In the genomic region with DNA sequence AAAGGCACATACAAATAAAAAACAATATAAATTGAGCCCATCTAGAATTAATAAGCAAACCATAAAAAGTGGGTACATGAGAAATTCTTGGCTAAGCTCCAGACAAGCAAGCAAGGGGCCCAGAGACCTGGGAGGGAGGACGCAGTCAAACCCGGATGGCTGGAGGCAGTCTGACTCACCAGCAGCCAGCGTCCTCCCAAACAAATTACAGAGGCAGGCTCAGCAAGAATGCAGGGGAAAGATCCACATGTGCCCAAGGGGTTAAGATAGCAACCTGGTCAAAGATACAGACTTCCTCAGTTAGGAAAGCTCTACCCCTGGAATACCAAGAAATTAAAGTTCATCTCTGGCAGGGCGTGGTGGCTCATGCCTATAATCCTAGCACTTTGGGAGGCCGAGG, we compare ENCODE assay signal across 2 cellular contexts.
TF ChIP-seq lines count a peak whose summit lies in the region.

No MANE protein-coding gene starts in this region.

TF ChIP-seq in IMR-90, 13 proteins besides CTCF, POLR2A, EP300 and RAD21:
- no peak for TF ChIP-seq MXI1 (IDR thresholded peaks at IDR 0.05; ENCODE audit: borderline replicate concordance, low read depth, low read length)
- TF ChIP-seq SMC3 (IDR thresholded peaks at IDR 0.05; ENCODE audit: low read depth, low read length): no peak
- TF ChIP-seq FOS (IDR thresholded peaks at IDR 0.05; ENCODE audit: low read depth, low read length): no peak
- TF ChIP-seq BHLHE40 (IDR thresholded peaks at IDR 0.05; ENCODE audit: low read depth, low read length): no peak
- TF ChIP-seq, protein P1, sequence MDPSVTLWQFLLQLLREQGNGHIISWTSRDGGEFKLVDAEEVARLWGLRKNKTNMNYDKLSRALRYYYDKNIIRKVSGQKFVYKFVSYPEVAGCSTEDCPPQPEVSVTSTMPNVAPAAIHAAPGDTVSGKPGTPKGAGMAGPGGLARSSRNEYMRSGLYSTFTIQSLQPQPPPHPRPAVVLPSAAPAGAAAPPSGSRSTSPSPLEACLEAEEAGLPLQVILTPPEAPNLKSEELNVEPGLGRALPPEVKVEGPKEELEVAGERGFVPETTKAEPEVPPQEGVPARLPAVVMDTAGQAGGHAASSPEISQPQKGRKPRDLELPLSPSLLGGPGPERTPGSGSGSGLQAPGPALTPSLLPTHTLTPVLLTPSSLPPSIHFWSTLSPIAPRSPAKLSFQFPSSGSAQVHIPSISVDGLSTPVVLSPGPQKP (IDR thresholded peaks at IDR 0.05; ENCODE audit: borderline replicate concordance, low read depth, low read length): no peak
- TF ChIP-seq, protein P2, sequence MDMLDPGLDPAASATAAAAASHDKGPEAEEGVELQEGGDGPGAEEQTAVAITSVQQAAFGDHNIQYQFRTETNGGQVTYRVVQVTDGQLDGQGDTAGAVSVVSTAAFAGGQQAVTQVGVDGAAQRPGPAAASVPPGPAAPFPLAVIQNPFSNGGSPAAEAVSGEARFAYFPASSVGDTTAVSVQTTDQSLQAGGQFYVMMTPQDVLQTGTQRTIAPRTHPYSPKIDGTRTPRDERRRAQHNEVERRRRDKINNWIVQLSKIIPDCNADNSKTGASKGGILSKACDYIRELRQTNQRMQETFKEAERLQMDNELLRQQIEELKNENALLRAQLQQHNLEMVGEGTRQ (IDR thresholded peaks at IDR 0.05; ENCODE audit: low read depth, low read length): no peak
- TF ChIP-seq RCOR1 (IDR thresholded peaks at IDR 0.05; ENCODE audit: insufficient replicate concordance, low read length): no peak
- no peak for TF ChIP-seq MAFK (IDR thresholded peaks at IDR 0.05; ENCODE audit: low read depth, low read length)
- no peak for TF ChIP-seq RFX5 (IDR thresholded peaks at IDR 0.05; ENCODE audit: low read depth, low read length)
- TF ChIP-seq MAZ (IDR thresholded peaks at IDR 0.05; ENCODE audit: borderline replicate concordance, low read depth, low read length): no peak
- TF ChIP-seq CEBPB (IDR thresholded peaks at IDR 0.05; ENCODE audit: low read depth, low read length): no peak
- no peak for TF ChIP-seq NFE2L2 (IDR thresholded peaks at IDR 0.05; ENCODE audit: low read depth, low read length)
- TF ChIP-seq CHD1 (IDR thresholded peaks at IDR 0.05; ENCODE audit: low read depth, low read length): no peak

TF ChIP-seq in WTC11, 78 proteins besides CTCF, POLR2A, EP300 and RAD21 (continued from another document):
- TF ChIP-seq, protein P3, sequence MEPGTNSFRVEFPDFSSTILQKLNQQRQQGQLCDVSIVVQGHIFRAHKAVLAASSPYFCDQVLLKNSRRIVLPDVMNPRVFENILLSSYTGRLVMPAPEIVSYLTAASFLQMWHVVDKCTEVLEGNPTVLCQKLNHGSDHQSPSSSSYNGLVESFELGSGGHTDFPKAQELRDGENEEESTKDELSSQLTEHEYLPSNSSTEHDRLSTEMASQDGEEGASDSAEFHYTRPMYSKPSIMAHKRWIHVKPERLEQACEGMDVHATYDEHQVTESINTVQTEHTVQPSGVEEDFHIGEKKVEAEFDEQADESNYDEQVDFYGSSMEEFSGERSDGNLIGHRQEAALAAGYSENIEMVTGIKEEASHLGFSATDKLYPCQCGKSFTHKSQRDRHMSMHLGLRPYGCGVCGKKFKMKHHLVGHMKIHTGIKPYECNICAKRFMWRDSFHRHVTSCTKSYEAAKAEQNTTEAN (CRISPR knock-in tag; IDR thresholded peaks at IDR 0.05): no peak
- no peak for TF ChIP-seq ZNF121 (CRISPR knock-in tag; IDR thresholded peaks at IDR 0.05)
- TF ChIP-seq OVOL2 (CRISPR knock-in tag; IDR thresholded peaks at IDR 0.05; ENCODE audit: borderline replicate concordance): no peak
